ENCODE assay signal across 8 cellular contexts in the genomic region with DNA sequence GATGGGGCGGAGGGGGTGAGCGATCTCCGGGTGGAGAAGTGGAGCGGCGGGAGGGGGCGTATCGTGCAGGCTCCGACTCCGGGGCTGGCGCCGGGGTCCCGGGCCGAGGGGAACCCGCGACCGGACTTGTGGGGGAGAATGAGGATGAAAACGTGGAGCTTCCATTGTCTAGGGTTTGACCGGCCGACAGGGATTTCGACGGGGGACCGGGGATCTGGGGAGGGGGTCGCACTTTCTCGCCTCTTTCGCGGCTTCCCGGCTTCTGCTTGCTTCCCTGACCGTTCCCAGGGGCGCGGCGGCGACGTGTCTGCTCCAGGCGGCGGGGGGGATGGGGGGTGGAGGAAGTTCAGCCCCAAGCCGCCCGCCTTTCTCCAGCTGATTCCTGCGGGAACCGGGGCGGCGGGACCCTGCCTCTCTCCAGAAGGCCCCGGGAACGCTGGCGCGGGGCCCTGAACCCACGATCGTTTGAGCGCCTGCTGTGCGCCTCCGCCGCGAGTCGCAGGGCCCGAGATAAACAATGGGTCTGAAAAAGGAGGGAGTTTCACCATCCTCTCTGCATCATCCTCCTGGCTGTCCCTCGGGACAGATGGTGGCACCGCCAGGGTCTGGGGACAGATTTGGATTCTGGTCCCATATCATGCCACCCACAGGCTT. TPM values are rescaled to one million over a fixed set of nuclear protein-coding genes. Genes with fewer than 3 reads are reported as not detected.
DNase-seq lines count a peak whose midpoint lies in the region; ATAC-seq and TF ChIP-seq lines count a peak whose summit lies in the region.

No MANE protein-coding gene starts in this region.

- H3K36me3 Mint-ChIP-seq in CD4-positive, CD25-positive, alpha-beta regulatory T cell, result peaks cover 14% of the 10 kb centered on the region
- H3K36me3 Mint-ChIP-seq in natural killer cell treated with Interleukin-12 subunit alpha and Interleukin-12 subunit beta and Interleukin-15 and Interleukin-18, amount 100 ng/mL, for 72 hours, result peaks cover 24% of the 10 kb centered on the region

- peak overlapping the region; percentile 95 for H3K4me3 ChIP-seq in CD4-positive, CD25-positive, alpha-beta regulatory T cell (ENCODE audit: low read depth, low read length)
- H3K4me3 ChIP-seq in HUES48 (ENCODE audit: low read depth, low read length), result peak overlapping the region; percentile 91
- peak overlapping the region; percentile 59 to 91 (median 86) for H3K4me3 ChIP-seq in esophagus squamous epithelium

- H3K27ac Mint-ChIP-seq in CD4-positive, CD25-positive, alpha-beta regulatory T cell, result peak overlapping the region; percentile 93 to 99 (median 95)
- H3K27ac Mint-ChIP-seq in natural killer cell treated with Interleukin-12 subunit alpha and Interleukin-12 subunit beta and Interleukin-15 and Interleukin-18, amount 100 ng/mL, for 72 hours, result peak overlapping the region; percentile 96 to 97

- no peaks in the 10 kb centered on the region for H3K27me3 ChIP-seq in CD4-positive, CD25-positive, alpha-beta regulatory T cell (ENCODE audit: control insufficient read depth, insufficient read depth, low read length)
- no peaks in the 10 kb centered on the region for H3K27me3 ChIP-seq in HUES48 (ENCODE audit: control insufficient read depth, insufficient read depth, low read length)
- H3K27me3 ChIP-seq in esophagus squamous epithelium, result no peaks in the 10 kb centered on the region

- 1 to 3% methylated on average over 5 to 12 of the region's 56 CpGs for WGBS in esophagus squamous epithelium, 2 donors

- H3K9me3 Mint-ChIP-seq in CD4-positive, CD25-positive, alpha-beta regulatory T cell, result no peaks in the 10 kb centered on the region
- H3K9me3 Mint-ChIP-seq in natural killer cell treated with Interleukin-12 subunit alpha and Interleukin-12 subunit beta and Interleukin-15 and Interleukin-18, amount 100 ng/mL, for 72 hours, result no peaks in the 10 kb centered on the region

- peak in 1 of 3 donors; percentile 38 for DNase-seq in CD4-positive, CD25-positive, alpha-beta regulatory T cell
- DNase-seq in activated CD4-positive, alpha-beta T cell treated with anti-CD3 and anti-CD28 coated beads, Interleukin-2, amount 50 U/mL, for 48 hours, result peak; percentile 40 to 43
- DNase-seq in esophagus squamous epithelium (lab: John Stamatoyannopoulos, UW), result no peak
- DNase-seq in natural killer cell treated with Interleukin-12 subunit alpha and Interleukin-12 subunit beta and Interleukin-15 and Interleukin-18, amount 100 ng/mL, for 72 hours (ENCODE audit: low spot score), result no peak
- DNase-seq in AML-193 (lab: John Stamatoyannopoulos, UW), result no peak
- no peak for DNase-seq in NCI-H2196 (lab: John Stamatoyannopoulos, UW; ENCODE audit: unreplicated experiment)

- TF ChIP-seq CTCF in esophagus squamous epithelium (IDR thresholded peaks at IDR 0.05), result no peak

- TF ChIP-seq POLR2A in esophagus squamous epithelium (IDR thresholded peaks at IDR 0.05), result peak in 2 of 4 donors; percentile 11 to 45

- ATAC-seq in CD4-positive, CD25-positive, alpha-beta regulatory T cell (ENCODE audit: low read depth in 2 of 2), result no peak
- ATAC-seq in natural killer cell treated with Interleukin-12 subunit alpha and Interleukin-12 subunit beta and Interleukin-15 and Interleukin-18, amount 100 ng/mL, for 72 hours, result no peak
- no peak for ATAC-seq in HG03521 (IDR thresholded peaks at IDR 0.05; ENCODE audit: unreplicated experiment)

- peak overlapping the region; percentile 99 for H3K9ac ChIP-seq in HUES48 (ENCODE audit: low read depth, low read length)

- H3K9me3 ChIP-seq in CD4-positive, CD25-positive, alpha-beta regulatory T cell (ENCODE audit: control insufficient read depth in 2 of 2, low read length in 2 of 2), result no peaks in the 10 kb centered on the region
- H3K9me3 ChIP-seq in HUES48 (ENCODE audit: control insufficient read depth, insufficient read depth, low read length) (no peaks in the 10 kb centered on the region), esophagus squamous epithelium (no peaks in the 10 kb centered on the region)

- H3K4me3 Mint-ChIP-seq in CD4-positive, CD25-positive, alpha-beta regulatory T cell, result peak overlapping the region; percentile 82 to 97 (median 93)
- H3K4me3 Mint-ChIP-seq in natural killer cell treated with Interleukin-12 subunit alpha and Interleukin-12 subunit beta and Interleukin-15 and Interleukin-18, amount 100 ng/mL, for 72 hours, result peak overlapping the region; percentile 86

- H3K4me1 Mint-ChIP-seq in CD4-positive, CD25-positive, alpha-beta regulatory T cell, result peaks cover 18 to 75% (median 57%) of the 10 kb centered on the region in 4 donors
- H3K4me1 Mint-ChIP-seq in natural killer cell treated with Interleukin-12 subunit alpha and Interleukin-12 subunit beta and Interleukin-15 and Interleukin-18, amount 100 ng/mL, for 72 hours (ENCODE audit: low read depth in 2 of 2), result peaks cover 54 to 61% of the 10 kb centered on the region in 2 donors

- H3K27ac ChIP-seq in CD4-positive, CD25-positive, alpha-beta regulatory T cell (ENCODE audit: insufficient read depth, low read length, poor library complexity, severe bottlenecking), result peak overlapping the region; percentile 95
- H3K27ac ChIP-seq in HUES48 (ENCODE audit: low read depth, low read length), result peak overlapping the region; percentile 98
- H3K27ac ChIP-seq in esophagus squamous epithelium, result peak overlapping the region; percentile 91 to 100 (median 99)

- intact Hi-C loops in esophagus squamous epithelium (cut with DNase I), result no loop called here

- H3K27me3 Mint-ChIP-seq in CD4-positive, CD25-positive, alpha-beta regulatory T cell, result no peaks in the 10 kb centered on the region
- no peaks in the 10 kb centered on the region for H3K27me3 Mint-ChIP-seq in natural killer cell treated with Interleukin-12 subunit alpha and Interleukin-12 subunit beta and Interleukin-15 and Interleukin-18, amount 100 ng/mL, for 72 hours

- H3K4me1 ChIP-seq in CD4-positive, CD25-positive, alpha-beta regulatory T cell (ENCODE audit: control insufficient read depth, insufficient read depth, low read length, poor library complexity, severe bottlenecking), result peaks cover 74% of the 10 kb centered on the region
- peaks cover 23% of the 10 kb centered on the region for H3K4me1 ChIP-seq in HUES48 (ENCODE audit: control insufficient read depth, insufficient read depth, low read length)
- H3K4me1 ChIP-seq in esophagus squamous epithelium, result peaks cover 31 to 98% (median 41%) of the 10 kb centered on the region in 3 donors

- H3K36me3 ChIP-seq in CD4-positive, CD25-positive, alpha-beta regulatory T cell (ENCODE audit: control insufficient read depth, insufficient read depth, low read length), result peaks cover 15% of the 10 kb centered on the region
- peaks cover 26% of the 10 kb centered on the region for H3K36me3 ChIP-seq in HUES48 (ENCODE audit: control insufficient read depth, insufficient read depth, low read length)
- peaks cover 8 to 38% (median 13%) of the 10 kb centered on the region in 3 donors for H3K36me3 ChIP-seq in esophagus squamous epithelium

RNA-seq across cellular contexts. Expression of a gene that starts 0.8 kb away (rescaled TPM):
- 305 TPM for total RNA-seq in CD4-positive, CD25-positive, alpha-beta regulatory T cell
- polyA plus RNA-seq in CD4-positive, CD25-positive, alpha-beta regulatory T cell, result 100 to 1,000 TPM; 109 to 163 (median 131) TPM
- 100 to 1,000 TPM; 307 to 577 (median 369) TPM for total RNA-seq in esophagus squamous epithelium
- total RNA-seq in natural killer cell treated with Interleukin-12 subunit alpha and Interleukin-12 subunit beta and Interleukin-15 and Interleukin-18, amount 100 ng/mL, for 72 hours, result 100 to 1,000 TPM; 462 to 510 TPM

RNA-seq across cellular contexts. Expression of a gene that starts 34.6 kb away (rescaled TPM):
- total RNA-seq in CD4-positive, CD25-positive, alpha-beta regulatory T cell, result 88.1 TPM
- polyA plus RNA-seq in CD4-positive, CD25-positive, alpha-beta regulatory T cell, result 10 to 100 TPM; 79.6 to 93.0 (median 87.8) TPM
- 10 to 100 TPM; 39.5 to 70.9 (median 46.4) TPM for total RNA-seq in esophagus squamous epithelium
- total RNA-seq in natural killer cell treated with Interleukin-12 subunit alpha and Interleukin-12 subunit beta and Interleukin-15 and Interleukin-18, amount 100 ng/mL, for 72 hours, result 100 to 1,000 TPM; 166 to 260 TPM

Comparison
In these comparisons a context has a peak if more than half of its experiments do, and no peak if none do; other contexts are left out.
1. DNase-seq: peak in activated CD4-positive, alpha-beta T cell treated with anti-CD3 and anti-CD28 coated beads, Interleukin-2, amount 50 U/mL, for 48 hours (2 of 2); none in esophagus squamous epithelium (single experiment), natural killer cell treated with Interleukin-12 subunit alpha and Interleukin-12 subunit beta and Interleukin-15 and Interleukin-18, amount 100 ng/mL, for 72 hours (single experiment), AML-193 (0 of 2) and NCI-H2196 (single experiment).
2. Peak in every context shown above with its lines, with median percentiles within 50 percentile points of each other: H3K27ac ChIP-seq and H3K4me3 ChIP-seq.